Comparison of ENCODE assay signal across 18 cellular contexts in genomic region chr7:27840314-27840713, GRCh38.
A peak's percentile ranks its signal among the peaks of the same experiment; 100 is the strongest.
DNase-seq lines count a peak whose midpoint lies in the region; ATAC-seq lines count a peak whose summit lies in the region.
"Had no signal": no experiment of that assay in that cellular context is flagged by ENCODE, and none has a peak within 500 bp of the region (broad histone marks: within the 10 kb centered on the region; RNA-seq: fewer than 3 reads in every experiment).

No MANE protein-coding gene starts in this region.

- intact Hi-C loops in activated CD4-positive, alpha-beta T cell treated with anti-CD3 and anti-CD28 coated beads for 36 hours (cut with DNase I, micrococcal nuclease) = loop anchor here in 1 of 2 experiments (5.0 kb wide), 1 partner anchor 182 kb away; no protein-coding TSS in a partner anchor
- intact Hi-C loops in activated CD4-positive, alpha-beta T cell treated with anti-CD3 and anti-CD28 coated beads, Interleukin-2, amount 10 ng/mL, durations not matched to agents 24 days and 14 days (cut with micrococcal nuclease) = no loop called here
- intact Hi-C loops in naive thymus-derived CD4-positive, alpha-beta T cell (cut with micrococcal nuclease) = no loop called here
- intact Hi-C loops in right cardiac atrium (cut with DNase I) = no loop called here

- DNase-seq in activated CD4-positive, alpha-beta T cell treated with anti-CD3 and anti-CD28 coated beads for 36 hours = peak; percentile 57
- no peak for DNase-seq in activated CD4-positive, alpha-beta T cell treated with anti-CD3 and anti-CD28 coated beads, Interleukin-2, amount 10 ng/mL, durations not matched to agents 24 days and 14 days
- DNase-seq in activated T-cell treated with anti-CD3 and anti-CD28 coated beads, Interleukin-2, amount 50 U/mL, for 24 hours = peak; percentile 43
- peak in 6 of 9 donors; percentile 12 to 36 (median 18) for DNase-seq in naive thymus-derived CD4-positive, alpha-beta T cell
- no peak for DNase-seq in stimulated activated effector memory CD8-positive, alpha-beta T cell treated with anti-CD3 and anti-CD28 coated beads, Interleukin-12 subunit alpha, Interleukin-12 subunit beta, amount 100 ng/mL, for 72 hours (ENCODE audit: low spot score in 2 of 2)
- DNase-seq in NCI-H1930 (lab: John Stamatoyannopoulos, UW) (no peak), right cardiac atrium (no peak)
- DNase-seq: 8988T, Calu3, gastrocnemius medialis, GF-D8, mammary epithelial cell, NCI-H187, SW 1271 had no signal

- CTCF ChIA-PET in activated CD4-positive, alpha-beta T cell treated with anti-CD3 and anti-CD28 coated beads for 36 hours (lab: Charles Lee) = interaction anchor here (1.0 to 1.5 kb wide), 3 partner anchors 15 to 79 kb away, joined by 3 read pairs; no protein-coding TSS in a partner anchor
- CTCF ChIA-PET in naive thymus-derived CD4-positive, alpha-beta T cell (lab: Charles Lee) = interaction anchor here (0.6 to 1.0 kb wide), 2 partner anchors 14 to 207 kb away, joined by 3 read pairs; no protein-coding TSS in a partner anchor

- no peaks in the 10 kb centered on the region for H3K36me3 ChIP-seq in naive thymus-derived CD4-positive, alpha-beta T cell (ENCODE audit: control insufficient read depth in 2 of 3, insufficient read depth in 3 of 3, low read length in 3 of 3)
- H3K36me3 ChIP-seq: gastrocnemius medialis had no signal

- H3K27me3 Mint-ChIP-seq in activated CD4-positive, alpha-beta T cell treated with anti-CD3 and anti-CD28 coated beads for 36 hours = no peaks in the 10 kb centered on the region
- H3K27me3 Mint-ChIP-seq in activated CD4-positive, alpha-beta T cell treated with anti-CD3 and anti-CD28 coated beads, Interleukin-2, amount 10 ng/mL, durations not matched to agents 24 days and 14 days = no peaks in the 10 kb centered on the region
- no peaks in the 10 kb centered on the region for H3K27me3 Mint-ChIP-seq in activated T-cell treated with anti-CD3 and anti-CD28 coated beads, Interleukin-2, amount 50 U/mL, for 24 hours
- H3K27me3 Mint-ChIP-seq in naive thymus-derived CD4-positive, alpha-beta T cell = no peaks in the 10 kb centered on the region
- H3K27me3 Mint-ChIP-seq: activated naive CD8-positive, alpha-beta T cell had no signal

- no peaks in the 10 kb centered on the region for H3K9me3 ChIP-seq in naive thymus-derived CD4-positive, alpha-beta T cell (ENCODE audit: control insufficient read depth in 2 of 3, low read length in 3 of 3)
- no peaks in the 10 kb centered on the region for H3K9me3 ChIP-seq in right cardiac atrium (ENCODE audit: control insufficient read depth, low read length)
- H3K9me3 ChIP-seq: gastrocnemius medialis had no signal

- peaks cover 0 to 5% of the 10 kb centered on the region in 2 donors for H3K4me1 ChIP-seq in naive thymus-derived CD4-positive, alpha-beta T cell (ENCODE audit: control insufficient read depth in 2 of 2, insufficient read depth in 2 of 2, low read length in 2 of 2)
- H3K4me1 ChIP-seq in right cardiac atrium (ENCODE audit: control insufficient read depth, insufficient read depth, low read length) = no peaks in the 10 kb centered on the region

- H3K27ac Mint-ChIP-seq in activated CD4-positive, alpha-beta T cell treated with anti-CD3 and anti-CD28 coated beads for 36 hours = no peak overlapping the region
- H3K27ac Mint-ChIP-seq in activated CD4-positive, alpha-beta T cell treated with anti-CD3 and anti-CD28 coated beads, Interleukin-2, amount 10 ng/mL, durations not matched to agents 24 days and 14 days = no peak overlapping the region
- no peak overlapping the region for H3K27ac Mint-ChIP-seq in activated T-cell treated with anti-CD3 and anti-CD28 coated beads, Interleukin-2, amount 50 U/mL, for 24 hours
- H3K27ac Mint-ChIP-seq in naive thymus-derived CD4-positive, alpha-beta T cell = peak overlapping the region in 6 of 9 donors; percentile 22 to 77 (median 40)
- peak overlapping the region; percentile 83 for H3K27ac Mint-ChIP-seq in stimulated activated effector memory CD8-positive, alpha-beta T cell treated with anti-CD3 and anti-CD28 coated beads, Interleukin-12 subunit alpha, Interleukin-12 subunit beta, amount 100 ng/mL, for 72 hours
- H3K27ac Mint-ChIP-seq: activated naive CD8-positive, alpha-beta T cell had no signal

- no peak overlapping the region for H3K27ac ChIP-seq in naive thymus-derived CD4-positive, alpha-beta T cell (ENCODE audit: low read depth, low read length)
- no peak overlapping the region for H3K27ac ChIP-seq in right cardiac atrium (ENCODE audit: low read length)
- H3K27ac ChIP-seq: gastrocnemius medialis had no signal

- H3K36me3 Mint-ChIP-seq in activated CD4-positive, alpha-beta T cell treated with anti-CD3 and anti-CD28 coated beads for 36 hours (ENCODE audit: low read depth) = peaks cover 6% of the 10 kb centered on the region
- peaks cover 1% of the 10 kb centered on the region for H3K36me3 Mint-ChIP-seq in activated CD4-positive, alpha-beta T cell treated with anti-CD3 and anti-CD28 coated beads, Interleukin-2, amount 10 ng/mL, durations not matched to agents 24 days and 14 days (ENCODE audit: low read depth)
- H3K36me3 Mint-ChIP-seq in activated T-cell treated with anti-CD3 and anti-CD28 coated beads, Interleukin-2, amount 50 U/mL, for 24 hours (ENCODE audit: low read depth) = peaks cover 25% of the 10 kb centered on the region
- H3K36me3 Mint-ChIP-seq in naive thymus-derived CD4-positive, alpha-beta T cell = peaks cover 0 to 18% (median 2%) of the 10 kb centered on the region in 5 donors
- H3K36me3 Mint-ChIP-seq in stimulated activated effector memory CD8-positive, alpha-beta T cell treated with anti-CD3 and anti-CD28 coated beads, Interleukin-12 subunit alpha, Interleukin-12 subunit beta, amount 100 ng/mL, for 72 hours = peaks cover 31% of the 10 kb centered on the region

- POLR2A ChIA-PET in activated CD4-positive, alpha-beta T cell treated with anti-CD3 and anti-CD28 coated beads for 36 hours (lab: Charles Lee) = no interaction called here
- POLR2A ChIA-PET in naive thymus-derived CD4-positive, alpha-beta T cell (lab: Charles Lee) = interaction anchor here (0.8 kb wide), 1 partner anchor 22 kb away, joined by 3 read pairs; no protein-coding TSS in a partner anchor

- no peaks in the 10 kb centered on the region for H3K27me3 ChIP-seq in naive thymus-derived CD4-positive, alpha-beta T cell (ENCODE audit: control insufficient read depth in 2 of 2, insufficient read depth in 2 of 2, low read length in 2 of 2)
- H3K27me3 ChIP-seq in right cardiac atrium (ENCODE audit: control insufficient read depth, insufficient read depth) = no peaks in the 10 kb centered on the region
- H3K27me3 ChIP-seq: gastrocnemius medialis had no signal

- peak; percentile 77 for ATAC-seq in activated CD4-positive, alpha-beta T cell treated with anti-CD3 and anti-CD28 coated beads for 36 hours
- peak; percentile 87 for ATAC-seq in naive thymus-derived CD4-positive, alpha-beta T cell
- peak; percentile 67 for ATAC-seq in stimulated activated effector memory CD8-positive, alpha-beta T cell treated with anti-CD3 and anti-CD28 coated beads, Interleukin-12 subunit alpha, Interleukin-12 subunit beta, amount 100 ng/mL, for 72 hours
- no peak for ATAC-seq in HG02840 (IDR thresholded peaks at IDR 0.05; ENCODE audit: low FRiP score, unreplicated experiment)
- ATAC-seq in right cardiac atrium = no peak
- ATAC-seq: gastrocnemius medialis, Panc1 had no signal

- no peak overlapping the region for H3K4me3 Mint-ChIP-seq in activated CD4-positive, alpha-beta T cell treated with anti-CD3 and anti-CD28 coated beads for 36 hours
- no peak overlapping the region for H3K4me3 Mint-ChIP-seq in activated CD4-positive, alpha-beta T cell treated with anti-CD3 and anti-CD28 coated beads, Interleukin-2, amount 10 ng/mL, durations not matched to agents 24 days and 14 days
- no peak overlapping the region for H3K4me3 Mint-ChIP-seq in activated T-cell treated with anti-CD3 and anti-CD28 coated beads, Interleukin-2, amount 50 U/mL, for 24 hours
- H3K4me3 Mint-ChIP-seq in naive thymus-derived CD4-positive, alpha-beta T cell = peak overlapping the region in 3 of 10 donors; percentile 14 to 39 (median 25)
- H3K4me3 Mint-ChIP-seq in stimulated activated effector memory CD8-positive, alpha-beta T cell treated with anti-CD3 and anti-CD28 coated beads, Interleukin-12 subunit alpha, Interleukin-12 subunit beta, amount 100 ng/mL, for 72 hours = no peak overlapping the region
- H3K4me3 Mint-ChIP-seq: activated naive CD8-positive, alpha-beta T cell had no signal

- no peaks in the 10 kb centered on the region for H3K9me3 Mint-ChIP-seq in activated CD4-positive, alpha-beta T cell treated with anti-CD3 and anti-CD28 coated beads for 36 hours (ENCODE audit: low read depth)
- H3K9me3 Mint-ChIP-seq in activated CD4-positive, alpha-beta T cell treated with anti-CD3 and anti-CD28 coated beads, Interleukin-2, amount 10 ng/mL, durations not matched to agents 24 days and 14 days = no peaks in the 10 kb centered on the region
- H3K9me3 Mint-ChIP-seq in activated T-cell treated with anti-CD3 and anti-CD28 coated beads, Interleukin-2, amount 50 U/mL, for 24 hours = no peaks in the 10 kb centered on the region
- H3K9me3 Mint-ChIP-seq in naive thymus-derived CD4-positive, alpha-beta T cell = no peaks in the 10 kb centered on the region
- H3K9me3 Mint-ChIP-seq in stimulated activated effector memory CD8-positive, alpha-beta T cell treated with anti-CD3 and anti-CD28 coated beads, Interleukin-12 subunit alpha, Interleukin-12 subunit beta, amount 100 ng/mL, for 72 hours = no peaks in the 10 kb centered on the region

- 89% methylated on average over 8 of the region's 8 CpGs for WGBS in right cardiac atrium

- no peak overlapping the region for H3K4me3 ChIP-seq in naive thymus-derived CD4-positive, alpha-beta T cell (ENCODE audit: low read length)
- H3K4me3 ChIP-seq in right cardiac atrium (ENCODE audit: low read length) = no peak overlapping the region
- H3K4me3 ChIP-seq: gastrocnemius medialis, smooth muscle cell had no signal

- H3K4me1 Mint-ChIP-seq in activated CD4-positive, alpha-beta T cell treated with anti-CD3 and anti-CD28 coated beads for 36 hours = peaks cover 14% of the 10 kb centered on the region
- peaks cover 4% of the 10 kb centered on the region for H3K4me1 Mint-ChIP-seq in activated CD4-positive, alpha-beta T cell treated with anti-CD3 and anti-CD28 coated beads, Interleukin-2, amount 10 ng/mL, durations not matched to agents 24 days and 14 days
- H3K4me1 Mint-ChIP-seq in activated T-cell treated with anti-CD3 and anti-CD28 coated beads, Interleukin-2, amount 50 U/mL, for 24 hours (ENCODE audit: low read depth) = peaks cover 15% of the 10 kb centered on the region
- peaks cover 0 to 29% (median 12%) of the 10 kb centered on the region in 7 donors for H3K4me1 Mint-ChIP-seq in naive thymus-derived CD4-positive, alpha-beta T cell
- peaks cover 33% of the 10 kb centered on the region for H3K4me1 Mint-ChIP-seq in stimulated activated effector memory CD8-positive, alpha-beta T cell treated with anti-CD3 and anti-CD28 coated beads, Interleukin-12 subunit alpha, Interleukin-12 subunit beta, amount 100 ng/mL, for 72 hours

Comparison
In these comparisons a context has a peak if more than half of its experiments do, and no peak if none do; other contexts are left out.
1. DNase-seq: peak in activated CD4-positive, alpha-beta T cell treated with anti-CD3 and anti-CD28 coated beads for 36 hours (single experiment), activated T-cell treated with anti-CD3 and anti-CD28 coated beads, Interleukin-2, amount 50 U/mL, for 24 hours (single experiment) and naive thymus-derived CD4-positive, alpha-beta T cell (6 of 9); none in activated CD4-positive, alpha-beta T cell treated with anti-CD3 and anti-CD28 coated beads, Interleukin-2, amount 10 ng/mL, durations not matched to agents 24 days and 14 days (single experiment), stimulated activated effector memory CD8-positive, alpha-beta T cell treated with anti-CD3 and anti-CD28 coated beads, Interleukin-12 subunit alpha, Interleukin-12 subunit beta, amount 100 ng/mL, for 72 hours (0 of 2), NCI-H1930 (0 of 2) and right cardiac atrium (0 of 3).
2. ATAC-seq: peak in activated CD4-positive, alpha-beta T cell treated with anti-CD3 and anti-CD28 coated beads for 36 hours (single experiment), naive thymus-derived CD4-positive, alpha-beta T cell (single experiment) and stimulated activated effector memory CD8-positive, alpha-beta T cell treated with anti-CD3 and anti-CD28 coated beads, Interleukin-12 subunit alpha, Interleukin-12 subunit beta, amount 100 ng/mL, for 72 hours (single experiment); none in HG02840 (single experiment) and right cardiac atrium (0 of 2).
3. H3K27ac Mint-ChIP-seq: peak in naive thymus-derived CD4-positive, alpha-beta T cell (6 of 9) and stimulated activated effector memory CD8-positive, alpha-beta T cell treated with anti-CD3 and anti-CD28 coated beads, Interleukin-12 subunit alpha, Interleukin-12 subunit beta, amount 100 ng/mL, for 72 hours (single experiment); none in activated CD4-positive, alpha-beta T cell treated with anti-CD3 and anti-CD28 coated beads for 36 hours (single experiment), activated CD4-positive, alpha-beta T cell treated with anti-CD3 and anti-CD28 coated beads, Interleukin-2, amount 10 ng/mL, durations not matched to agents 24 days and 14 days (single experiment) and activated T-cell treated with anti-CD3 and anti-CD28 coated beads, Interleukin-2, amount 50 U/mL, for 24 hours (single experiment).